8 cellular contexts compared by ENCODE assay signal in genomic region chr17:1628856-1629646, GRCh38. TPM values are rescaled to one million over a fixed set of nuclear protein-coding genes. Genes with fewer than 3 reads are reported as not detected.
DNase-seq lines count a peak whose midpoint lies in the region; ATAC-seq and TF ChIP-seq lines count a peak whose summit lies in the region.

No MANE protein-coding gene starts in this region.

- no peaks in the 10 kb centered on the region for H4K20me1 ChIP-seq in DOHH2 (ENCODE audit: control insufficient read depth, insufficient read depth, low read depth, low read length)
- no peaks in the 10 kb centered on the region for H4K20me1 ChIP-seq in GM23338 (replicated peaks; ENCODE audit: insufficient read depth)
- H4K20me1 ChIP-seq in Loucy (ENCODE audit: insufficient read depth, low read length, poor library complexity, severe bottlenecking), result no peaks in the 10 kb centered on the region

- H3K9me3 ChIP-seq in DOHH2 (ENCODE audit: control insufficient read depth, insufficient read depth, low read length) (no peaks in the 10 kb centered on the region), Loucy (ENCODE audit: insufficient read depth, low read depth, low read length) (no peaks in the 10 kb centered on the region)

- H3K4me2 ChIP-seq in DOHH2 (ENCODE audit: low read length) (peak overlapping the region; percentile 85), GM23338 (peak overlapping the region; percentile 98), Loucy (ENCODE audit: low read depth, low read length, poor library complexity, severe bottlenecking) (peak overlapping the region; percentile 86)

- H3K27me3 Mint-ChIP-seq in GM23338 (ENCODE audit: insufficient read depth, low read depth, poor library complexity) (peaks cover 17% of the 10 kb centered on the region), nephron (ENCODE audit: low read depth) (peaks cover 64% of the 10 kb centered on the region)

- peaks cover 2% of the 10 kb centered on the region; the same call in 2 of the 3 replicates for H3K9me3 Mint-ChIP-seq in GM23338
- H3K9me3 Mint-ChIP-seq in nephron, result no peaks in the 10 kb centered on the region

- H3K36me3 Mint-ChIP-seq in GM23338 (ENCODE audit: low read depth), result no peaks in the 10 kb centered on the region; the same call in 2 of the 3 replicates
- H3K36me3 Mint-ChIP-seq in nephron (ENCODE audit: low read depth), result no peaks in the 10 kb centered on the region

- H3K79me2 ChIP-seq in DOHH2 (ENCODE audit: control insufficient read depth, low read length) (peaks cover 47% of the 10 kb centered on the region), GM23338 (replicated peaks; ENCODE audit: insufficient read depth) (no peaks in the 10 kb centered on the region), Loucy (ENCODE audit: insufficient read depth, low read length) (peaks cover 41% of the 10 kb centered on the region; the same call in 1 of the 2 replicates)

- H3K36me3 ChIP-seq in DOHH2 (ENCODE audit: control insufficient read depth, low read length), result peaks cover 42% of the 10 kb centered on the region
- no peaks in the 10 kb centered on the region for H3K36me3 ChIP-seq in GM23338 (ENCODE audit: insufficient read depth)
- H3K36me3 ChIP-seq in Loucy (ENCODE audit: insufficient read depth, low read length), result no peaks in the 10 kb centered on the region

- H3K4me3 Mint-ChIP-seq in GM23338, result peak overlapping the region; percentile 76
- H3K4me3 Mint-ChIP-seq in nephron, result peak overlapping the region; percentile 88 to 93 (median 89)

- H3K4me3 ChIP-seq in DOHH2 (ENCODE audit: low read length), result peak overlapping the region; percentile 94
- H3K4me3 ChIP-seq in GM23338, result peak overlapping the region; percentile 86
- peak overlapping the region; percentile 98 for H3K4me3 ChIP-seq in Loucy (ENCODE audit: low read length, poor library complexity, severe bottlenecking)
- H3K4me3 ChIP-seq in fibroblast of pulmonary artery (replicated peaks; ENCODE audit: low read depth, low read length), result peak overlapping the region; percentile 74

- peaks cover 58% of the 10 kb centered on the region for H3K4me1 ChIP-seq in DOHH2 (ENCODE audit: control insufficient read depth, low read length)
- no peaks in the 10 kb centered on the region; the same call in 1 of the 2 replicates for H3K4me1 ChIP-seq in GM23338 (ENCODE audit: insufficient read depth)
- H3K4me1 ChIP-seq in Loucy (ENCODE audit: insufficient read depth, low read length, poor library complexity, severe bottlenecking), result peaks cover 40% of the 10 kb centered on the region

- peak overlapping the region; percentile 92 for H3K27ac ChIP-seq in DOHH2 (ENCODE audit: low read depth, low read length)
- peak overlapping the region; percentile 94 for H3K27ac ChIP-seq in GM23338 (ENCODE audit: low read depth)
- H3K27ac ChIP-seq in RWPE1, result peak overlapping the region; percentile 89

- H3F3A ChIP-seq in DOHH2 (ENCODE audit: control insufficient read depth, insufficient read depth) (peaks cover 26% of the 10 kb centered on the region), GM23338 (replicated peaks; ENCODE audit: low read depth) (0 out of 2 replicates have a peak, but pooled peaks cover 13% of the 10 kb centered on the region), Loucy (ENCODE audit: low read depth) (peaks cover 3% of the 10 kb centered on the region; the same call in 1 of the 2 replicates)

- H3K27ac Mint-ChIP-seq in GM23338, result peak overlapping the region; percentile 89
- H3K27ac Mint-ChIP-seq in nephron, result peak overlapping the region; percentile 30 to 87 (median 86)

- H3K4me1 Mint-ChIP-seq in GM23338 (peaks cover 24% of the 10 kb centered on the region), nephron (peaks cover 21% of the 10 kb centered on the region)

- DNase-seq in GM23338 (ENCODE audit: low spot score), result peak; percentile 98
- peak; percentile 100 for DNase-seq in RWPE1 (ENCODE audit: low spot score)
- DNase-seq in activated effector memory CD4-positive, alpha-beta T cell treated with Interleukin-2 at 50 U/mL for 16 hours, result peak; percentile 83
- peak; percentile 93 for DNase-seq in fibroblast of pulmonary artery (ENCODE audit: low read depth)
- DNase-seq in stimulated activated naive CD4-positive, alpha-beta T cell treated with Interleukin-2 at 50 U/mL for 16 hours (lab: John Stamatoyannopoulos, UW), result peak; percentile 89

- peak; percentile 70 for ATAC-seq in GM23338

- TF ChIP-seq CTCF in DOHH2 (IDR thresholded peaks at IDR 0.05; ENCODE audit: low read depth, low read length, poor library complexity, severe bottlenecking) (peak; percentile 62), GM23338 (conservative IDR thresholded peaks at IDR 0.05; ENCODE audit: low read depth in 2 of 2) (peak; percentile 13 to 39; a peak in 2 of 4 replicates), Loucy (conservative IDR thresholded peaks at IDR 0.05; ENCODE audit: low read length) (peak; percentile 57), RWPE1 (conservative IDR thresholded peaks at IDR 0.05; ENCODE audit: low read depth) (peak; percentile 60), fibroblast of pulmonary artery (IDR thresholded peaks at IDR 0.05; ENCODE audit: low read length, missing control alignments) (no peak), nephron (IDR thresholded peaks at IDR 0.05; ENCODE audit: unreplicated experiment in 3 of 3) (peak in 1 of 3 experiments; percentile 12)

- H3K9ac ChIP-seq in Loucy (ENCODE audit: low read depth, low read length, poor library complexity, severe bottlenecking), result peak overlapping the region; percentile 80

- POLR2A ChIA-PET in RWPE1 (lab: Yijun Ruan, JAX; ENCODE audit: low non-redundant PET), result no interaction called here

- CTCF ChIA-PET in RWPE1 (lab: Yijun Ruan, JAX), result interaction anchor here (0.6 to 3.4 kb wide), 14 partner anchors 8 to 168 kb away, joined by 3 to 55 read pairs (median 5); partner anchors contain the start of gene PITPNA

- no peaks in the 10 kb centered on the region for H3K27me3 ChIP-seq in DOHH2 (ENCODE audit: control insufficient read depth, low read length)
- peaks cover 8% of the 10 kb centered on the region; the same call in 1 of the 2 replicates for H3K27me3 ChIP-seq in GM23338 (ENCODE audit: insufficient read depth)
- H3K27me3 ChIP-seq in Loucy (ENCODE audit: insufficient read depth, low read length, poor library complexity, severe bottlenecking), result no peaks in the 10 kb centered on the region

- H3K9me2 ChIP-seq in DOHH2 (replicated peaks; ENCODE audit: control insufficient read depth, low read length) (no peaks in the 10 kb centered on the region), GM23338 (ENCODE audit: insufficient read depth) (no peaks in the 10 kb centered on the region), Loucy (replicated peaks; ENCODE audit: low read depth, low read length) (no peaks in the 10 kb centered on the region)

- H2AFZ ChIP-seq in GM23338 (peak overlapping the region; percentile 94), Loucy (ENCODE audit: low read length) (peak overlapping the region; percentile 58; the same call in 1 of the 2 replicates)

TF ChIP-seq in GM23338, 12 proteins besides CTCF, POLR2A, EP300 and RAD21:
- TF ChIP-seq POLR2AphosphoS5 (IDR thresholded peaks at IDR 0.05; ENCODE audit: low read depth) (peak; percentile 54), REST (IDR thresholded peaks at IDR 0.05; ENCODE audit: unreplicated experiment) (no peak)

RNA-seq across cellular contexts. Expression of gene SLC43A2, which starts 0.4 kb away (rescaled TPM):
- total RNA-seq in GM23338 (2014; rRNA removed; shearing (Covaris generic)), result 7.1 and 9.8 TPM in 2 replicates
- polyA plus RNA-seq in GM23338 (2016; fragmentation: Nextera tagmentation; extraction: Ambion mirVana), result 2.2 and 2.5 TPM in 2 replicates

RNA-seq across cellular contexts. Expression of gene SCARF1, which starts 16.5 kb away (rescaled TPM):
- total RNA-seq in GM23338 (2014; rRNA removed; shearing (Covaris generic)), result 1.0 and 1.6 TPM in 2 replicates
- 0.63 and 0.76 TPM in 2 replicates for polyA plus RNA-seq in GM23338 (2016; fragmentation: Nextera tagmentation; extraction: Ambion mirVana)

RNA-seq across cellular contexts. Expression of gene RILP, which starts 20.6 kb away (rescaled TPM):
- 9.2 and 17.4 TPM in 2 replicates for total RNA-seq in GM23338 (2014; rRNA removed; shearing (Covaris generic))
- 8.6 and 10.8 TPM in 2 replicates for polyA plus RNA-seq in GM23338 (2016; fragmentation: Nextera tagmentation; extraction: Ambion mirVana)

RNA-seq across cellular contexts. Expression of gene PRPF8, which starts 55.6 kb away (rescaled TPM):
- 231 and 246 TPM in 2 replicates for total RNA-seq in GM23338 (2014; rRNA removed; shearing (Covaris generic))
- polyA plus RNA-seq in GM23338 (2016; fragmentation: Nextera tagmentation; extraction: Ambion mirVana), result 175 and 178 TPM in 2 replicates

Comparison
In these comparisons a context has a peak if more than half of its experiments do, and no peak if none do; other contexts are left out.
1. Peak in every context shown above with its lines: DNase-seq, ATAC-seq, H3K4me3 ChIP-seq and H3K27ac ChIP-seq.